13 cellular contexts compared by ENCODE assay signal in genomic region chr13:75327132-75327505, GRCh38.
A peak's percentile ranks its signal among the peaks of the same experiment; 100 is the strongest.
DNase-seq lines count a peak whose midpoint lies in the region; ATAC-seq and TF ChIP-seq lines count a peak whose summit lies in the region.
"Had no signal": no experiment of that assay in that cellular context is flagged by ENCODE, and none has a peak within 500 bp of the region (broad histone marks: within the 10 kb centered on the region; RNA-seq: fewer than 3 reads in every experiment).

No MANE protein-coding gene starts in this region.

- H3K27ac Mint-ChIP-seq in activated T-cell treated with anti-CD3 and anti-CD28 coated beads, Interleukin-2, amount 50 U/mL, for 72 hours: peak overlapping the region; percentile 94
- H3K27ac Mint-ChIP-seq in stimulated activated naive B cell treated with anti-CD40 and anti-IgM and Interleukin-4, amounts not matched to agents 10 μg/mL and 1 μg/mL and 100 μg/mL, for 72 hours: peak overlapping the region; percentile 79

- H3K4me1 ChIP-seq in body of pancreas: no peaks in the 10 kb centered on the region
- H3K4me1 ChIP-seq: colonic mucosa, prostate gland had no signal

- TF ChIP-seq POLR2A in body of pancreas (IDR thresholded peaks at IDR 0.05): no peak

- DNase-seq in activated T-cell treated with anti-CD3 and anti-CD28 coated beads, Interleukin-2, amount 50 U/mL, for 72 hours: no peak
- DNase-seq in activated T-cell treated with anti-CD3 and anti-CD28 coated beads for 4 hours (no peak), body of pancreas (no peak), GM10266 (ENCODE audit: extremely low spot score) (no peak), NCI-H1694 treated with DMSO at 0.1 percent for 48 hours (lab: John Stamatoyannopoulos, UW) (no peak)
- no peak for DNase-seq in stimulated activated naive B cell treated with anti-CD40 and anti-IgM and Interleukin-4, amounts not matched to agents 10 μg/mL and 1 μg/mL and 100 μg/mL, for 72 hours
- DNase-seq: colonic mucosa; foreskin fibroblast; NCI-H1436 treated with DMSO at 0.1 percent for 48 hours; NK-92 treated with Interleukin-12 subunit alpha and Interleukin-12 subunit beta, amount 100 ng/mL, for 24 hours had no signal

- H3K9me3 Mint-ChIP-seq in activated T-cell treated with anti-CD3 and anti-CD28 coated beads, Interleukin-2, amount 50 U/mL, for 72 hours: no peaks in the 10 kb centered on the region
- H3K9me3 Mint-ChIP-seq in stimulated activated naive B cell treated with anti-CD40 and anti-IgM and Interleukin-4, amounts not matched to agents 10 μg/mL and 1 μg/mL and 100 μg/mL, for 72 hours: no peaks in the 10 kb centered on the region

- H3K27ac ChIP-seq in body of pancreas: peak overlapping the region in 3 of 4 donors; percentile 31 to 58 (median 34)
- H3K27ac ChIP-seq: colonic mucosa, prostate gland had no signal

- H3K9me3 ChIP-seq in body of pancreas: no peaks in the 10 kb centered on the region
- H3K9me3 ChIP-seq: colonic mucosa, prostate gland had no signal

- H3K4me1 Mint-ChIP-seq in activated T-cell treated with anti-CD3 and anti-CD28 coated beads, Interleukin-2, amount 50 U/mL, for 72 hours (ENCODE audit: low read depth): peaks cover 59% of the 10 kb centered on the region
- peaks cover 12 to 24% of the 10 kb centered on the region in 2 donors for H3K4me1 Mint-ChIP-seq in stimulated activated naive B cell treated with anti-CD40 and anti-IgM and Interleukin-4, amounts not matched to agents 10 μg/mL and 1 μg/mL and 100 μg/mL, for 72 hours

- peak overlapping the region; percentile 92 to 98 for H3K4me3 Mint-ChIP-seq in activated T-cell treated with anti-CD3 and anti-CD28 coated beads, Interleukin-2, amount 50 U/mL, for 72 hours
- peak overlapping the region; percentile 73 to 85 for H3K4me3 Mint-ChIP-seq in stimulated activated naive B cell treated with anti-CD40 and anti-IgM and Interleukin-4, amounts not matched to agents 10 μg/mL and 1 μg/mL and 100 μg/mL, for 72 hours

- WGBS in body of pancreas, 2 donors: 53 to 60% methylated on average over 3 of the region's 3 CpGs

- no peak for ATAC-seq in activated T-cell treated with anti-CD3 and anti-CD28 coated beads, Interleukin-2, amount 50 U/mL, for 72 hours (replicated peaks in 1 of 2)
- peak; percentile 16 for ATAC-seq in HG03354 (IDR thresholded peaks at IDR 0.05; ENCODE audit: poor library complexity, severe bottlenecking, unreplicated experiment)
- no peak for ATAC-seq in body of pancreas
- no peak for ATAC-seq in stimulated activated naive B cell treated with anti-CD40 and anti-IgM and Interleukin-4, amounts not matched to agents 10 μg/mL and 1 μg/mL and 100 μg/mL, for 72 hours (replicated peaks)
- ATAC-seq in HG02840 (IDR thresholded peaks at IDR 0.05; ENCODE audit: low FRiP score, unreplicated experiment): no peak

- no peak overlapping the region for H3K4me3 ChIP-seq in body of pancreas
- H3K4me3 ChIP-seq: colonic mucosa, prostate gland had no signal

- H3K36me3 ChIP-seq in body of pancreas (replicated peaks in 1 of 2; ENCODE audit: insufficient read depth in 1 of 2, low read depth in 2 of 2): no peaks in the 10 kb centered on the region
- H3K36me3 ChIP-seq: colonic mucosa, prostate gland had no signal

- no peaks in the 10 kb centered on the region for H3K27me3 Mint-ChIP-seq in activated T-cell treated with anti-CD3 and anti-CD28 coated beads, Interleukin-2, amount 50 U/mL, for 72 hours (ENCODE audit: low read depth)
- H3K27me3 Mint-ChIP-seq in stimulated activated naive B cell treated with anti-CD40 and anti-IgM and Interleukin-4, amounts not matched to agents 10 μg/mL and 1 μg/mL and 100 μg/mL, for 72 hours: no peaks in the 10 kb centered on the region

- intact Hi-C loops in body of pancreas (cut with DNase I): no loop called here

- no peaks in the 10 kb centered on the region for H3K27me3 ChIP-seq in body of pancreas
- H3K27me3 ChIP-seq: colonic mucosa had no signal

- peaks cover 5 to 10% of the 10 kb centered on the region in 2 donors for H3K36me3 Mint-ChIP-seq in activated T-cell treated with anti-CD3 and anti-CD28 coated beads, Interleukin-2, amount 50 U/mL, for 72 hours (ENCODE audit: insufficient read depth in 2 of 2)
- no peaks in the 10 kb centered on the region for H3K36me3 Mint-ChIP-seq in stimulated activated naive B cell treated with anti-CD40 and anti-IgM and Interleukin-4, amounts not matched to agents 10 μg/mL and 1 μg/mL and 100 μg/mL, for 72 hours

- no peak for TF ChIP-seq CTCF in body of pancreas (IDR thresholded peaks at IDR 0.05)
- no peak for TF ChIP-seq CTCF in GM10266 (IDR thresholded peaks at IDR 0.05; ENCODE audit: control insufficient read depth, insufficient read depth, low read depth, missing control alignments)
